ENCODE assay signal across 1 cellular context in genomic region chrX:28628101-28628500, GRCh38.
TF ChIP-seq lines count a peak whose summit lies in the region.

No MANE protein-coding gene starts in this region.

TF ChIP-seq in HepG2, 621 proteins besides CTCF, POLR2A, EP300 and RAD21 (continued from another document):
- TF ChIP-seq, protein P1, sequence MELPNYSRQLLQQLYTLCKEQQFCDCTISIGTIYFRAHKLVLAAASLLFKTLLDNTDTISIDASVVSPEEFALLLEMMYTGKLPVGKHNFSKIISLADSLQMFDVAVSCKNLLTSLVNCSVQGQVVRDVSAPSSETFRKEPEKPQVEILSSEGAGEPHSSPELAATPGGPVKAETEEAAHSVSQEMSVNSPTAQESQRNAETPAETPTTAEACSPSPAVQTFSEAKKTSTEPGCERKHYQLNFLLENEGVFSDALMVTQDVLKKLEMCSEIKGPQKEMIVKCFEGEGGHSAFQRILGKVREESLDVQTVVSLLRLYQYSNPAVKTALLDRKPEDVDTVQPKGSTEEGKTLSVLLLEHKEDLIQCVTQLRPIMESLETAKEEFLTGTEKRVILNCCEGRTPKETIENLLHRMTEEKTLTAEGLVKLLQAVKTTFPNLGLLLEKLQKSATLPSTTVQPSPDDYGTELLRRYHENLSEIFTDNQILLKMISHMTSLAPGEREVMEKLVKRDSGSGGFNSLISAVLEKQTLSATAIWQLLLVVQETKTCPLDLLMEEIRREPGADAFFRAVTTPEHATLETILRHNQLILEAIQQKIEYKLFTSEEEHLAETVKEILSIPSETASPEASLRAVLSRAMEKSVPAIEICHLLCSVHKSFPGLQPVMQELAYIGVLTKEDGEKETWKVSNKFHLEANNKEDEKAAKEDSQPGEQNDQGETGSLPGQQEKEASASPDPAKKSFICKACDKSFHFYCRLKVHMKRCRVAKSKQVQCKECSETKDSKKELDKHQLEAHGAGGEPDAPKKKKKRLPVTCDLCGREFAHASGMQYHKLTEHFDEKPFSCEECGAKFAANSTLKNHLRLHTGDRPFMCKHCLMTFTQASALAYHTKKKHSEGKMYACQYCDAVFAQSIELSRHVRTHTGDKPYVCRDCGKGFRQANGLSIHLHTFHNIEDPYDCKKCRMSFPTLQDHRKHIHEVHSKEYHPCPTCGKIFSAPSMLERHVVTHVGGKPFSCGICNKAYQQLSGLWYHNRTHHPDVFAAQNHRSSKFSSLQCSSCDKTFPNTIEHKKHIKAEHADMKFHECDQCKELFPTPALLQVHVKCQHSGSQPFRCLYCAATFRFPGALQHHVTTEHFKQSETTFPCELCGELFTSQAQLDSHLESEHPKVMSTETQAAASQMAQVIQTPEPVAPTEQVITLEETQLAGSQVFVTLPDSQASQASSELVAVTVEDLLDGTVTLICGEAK (IDR thresholded peaks at IDR 0.05): no peak
- TF ChIP-seq, protein P1 (CRISPR knock-in tag; IDR thresholded peaks at IDR 0.05): no peak
- no peak for TF ChIP-seq FOSL2 (CRISPR knock-in tag; IDR thresholded peaks at IDR 0.05)
